ENCODE assay signal across 30 cellular contexts in the genomic region with DNA sequence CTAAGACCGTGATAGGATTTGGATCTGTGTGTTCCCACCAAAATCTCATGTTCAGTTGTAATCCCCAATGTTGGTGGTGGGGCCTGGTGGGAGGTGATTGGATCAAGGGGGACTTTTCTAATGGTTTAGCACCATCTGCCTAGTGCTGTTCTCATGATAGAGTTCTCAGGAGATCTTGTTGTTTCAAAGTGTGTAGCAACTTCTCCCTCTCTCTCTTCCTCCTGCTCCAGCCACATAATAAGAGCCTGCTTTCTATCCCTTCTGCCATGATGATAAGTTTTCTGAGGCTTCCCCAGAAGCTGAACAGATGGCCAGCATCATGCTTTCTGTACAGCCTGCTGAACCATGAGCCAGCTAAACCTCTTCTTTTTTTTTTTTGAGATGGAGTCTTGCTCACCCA.
"Had no signal": no experiment of that assay in that cellular context is flagged by ENCODE, and none has a peak within 500 bp of the region (broad histone marks: within the 10 kb centered on the region; RNA-seq: fewer than 3 reads in every experiment).

No MANE protein-coding gene starts in this region.

- H3K27me3 ChIP-seq: foreskin keratinocyte, gastroesophageal sphincter, neural progenitor cell, sigmoid colon, thyroid gland, vagina had no signal

- H3K36me3 ChIP-seq: gastroesophageal sphincter, heart right ventricle, neural progenitor cell, sigmoid colon, stomach, thyroid gland, vagina had no signal

- DNase-seq: dorsolateral prefrontal cortex; effector CD4-positive, alpha-beta T cell; foreskin keratinocyte; glutamatergic neuron; heart right ventricle; hippocampal formation; immature natural killer cell; islet precursor cell; kidney glomerular epithelial cell; left colon; mucosa of descending colon; naive B cell; right cardiac atrium; sigmoid colon; stimulated activated CD4-positive, alpha-beta T cell treated with anti-CD3 and anti-CD28 coated beads, Interleukin-2, amount 100 ng/mL, for 24 hours; stimulated activated CD4-positive, alpha-beta T cell treated with anti-CD3 and anti-CD28 coated beads, Interleukin-4, amount 100 ng/mL, for 24 hours; stimulated activated naive CD4-positive, alpha-beta T cell treated with Interleukin-2 at 50 U/mL for 16 hours; stomach; thyroid gland; trophoblast cell had no signal

- H3K4me2 ChIP-seq: neural progenitor cell had no signal

- H3K79me2 ChIP-seq: parathyroid adenoma had no signal

- H3K4me1 ChIP-seq: foreskin keratinocyte, gastroesophageal sphincter, heart right ventricle, parathyroid adenoma, sigmoid colon, stomach, thyroid gland, vagina had no signal

- H3K9ac ChIP-seq: neural progenitor cell, parathyroid adenoma had no signal

- H3K27me3 Mint-ChIP-seq: memory B cell, naive B cell had no signal

- H3K4me3 ChIP-seq: dorsolateral prefrontal cortex, gastroesophageal sphincter, heart right ventricle, lung, mucosa of descending colon, neural progenitor cell, sigmoid colon, stomach, thyroid gland, vagina had no signal

- ATAC-seq: foreskin keratinocyte; gastroesophageal sphincter; left colon; mucosa of descending colon; natural killer cell treated with Interleukin-12 subunit alpha and Interleukin-12 subunit beta and Interleukin-15 and Interleukin-18, amount 100 ng/mL, for 72 hours; stimulated activated effector memory CD8-positive, alpha-beta T cell treated with anti-CD3 and anti-CD28 coated beads, Interleukin-12 subunit alpha, Interleukin-12 subunit beta, amount 100 ng/mL, for 72 hours had no signal

- H3K27ac ChIP-seq: dorsolateral prefrontal cortex, foreskin keratinocyte, gastroesophageal sphincter, heart right ventricle, neural progenitor cell, parathyroid adenoma, sigmoid colon, stomach, thyroid gland, vagina had no signal

- H3K4me3 Mint-ChIP-seq: immature natural killer cell; memory B cell; mesothelial cell of epicardium; naive B cell; natural killer cell treated with Interleukin-12 subunit alpha and Interleukin-12 subunit beta and Interleukin-15 and Interleukin-18, amount 100 ng/mL, for 72 hours; neural progenitor cell; stimulated activated effector memory CD8-positive, alpha-beta T cell treated with anti-CD3 and anti-CD28 coated beads, Interleukin-12 subunit alpha, Interleukin-12 subunit beta, amount 100 ng/mL, for 72 hours had no signal

- H3K27ac Mint-ChIP-seq: immature natural killer cell; memory B cell; mesothelial cell of epicardium; naive B cell; natural killer cell treated with Interleukin-12 subunit alpha and Interleukin-12 subunit beta and Interleukin-15 and Interleukin-18, amount 100 ng/mL, for 72 hours; neural progenitor cell; progenitor cell of endocrine pancreas; stimulated activated effector memory CD8-positive, alpha-beta T cell treated with anti-CD3 and anti-CD28 coated beads, Interleukin-12 subunit alpha, Interleukin-12 subunit beta, amount 100 ng/mL, for 72 hours had no signal

- H3K36me3 Mint-ChIP-seq: memory B cell; mesothelial cell of epicardium; neural progenitor cell; stimulated activated effector memory CD8-positive, alpha-beta T cell treated with anti-CD3 and anti-CD28 coated beads, Interleukin-12 subunit alpha, Interleukin-12 subunit beta, amount 100 ng/mL, for 72 hours had no signal

- H2AFZ ChIP-seq: neural progenitor cell, parathyroid adenoma had no signal

- H3K4me1 Mint-ChIP-seq: immature natural killer cell; memory B cell; mesothelial cell of epicardium; naive B cell; stimulated activated effector memory CD8-positive, alpha-beta T cell treated with anti-CD3 and anti-CD28 coated beads, Interleukin-12 subunit alpha, Interleukin-12 subunit beta, amount 100 ng/mL, for 72 hours had no signal
